13 cellular contexts compared by ENCODE assay signal in genomic region chr2:28680657-28681056, GRCh38.
DNase-seq lines count a peak whose midpoint lies in the region; ATAC-seq and TF ChIP-seq lines count a peak whose summit lies in the region.
"Had no signal": no experiment of that assay in that cellular context is flagged by ENCODE, and none has a peak within 500 bp of the region (broad histone marks: within the 10 kb centered on the region; RNA-seq: fewer than 3 reads in every experiment).

No MANE protein-coding gene starts in this region.

- H3K27ac ChIP-seq in mammary epithelial cell (ENCODE audit: insufficient read depth, low read depth, low read length) (no peak overlapping the region), parathyroid adenoma (peak overlapping the region; percentile 39)
- H3K27ac ChIP-seq: 22Rv1 had no signal

- no peak overlapping the region for H3K4me3 ChIP-seq in mammary epithelial cell (replicated peaks in 1 of 3; ENCODE audit: insufficient read depth in 1 of 3, low read depth in 2 of 3, low read length in 3 of 3)
- no peak overlapping the region for H3K4me3 ChIP-seq in parathyroid adenoma (ENCODE audit: low read depth, low read length)
- no peak overlapping the region for H3K4me3 ChIP-seq in lower leg skin (ENCODE audit: low read depth, poor library complexity, severe bottlenecking)
- H3K4me3 ChIP-seq: pancreas had no signal

- POLR2A ChIA-PET in GM10248 (lab: Yijun Ruan, JAX) = interaction anchor here (0.5 kb wide), 1 partner anchor 13 kb away, joined by 3 read pairs; no protein-coding TSS in a partner anchor

- DNase-seq in NCI-H1092 treated with DMSO at 0.1 percent for 48 hours (lab: John Stamatoyannopoulos, UW) (peak; percentile 5), NCI-H1092 (lab: John Stamatoyannopoulos, UW) (no peak), mammary epithelial cell (no peak), lower leg skin (ENCODE audit: low spot score in 2 of 2) (no peak), GM10248 (ENCODE audit: extremely low spot score) (no peak)
- no peak for DNase-seq in stimulated activated naive CD4-positive, alpha-beta T cell treated with Interleukin-2 at 50 U/mL for 16 hours (lab: John Stamatoyannopoulos, UW)
- DNase-seq: amniotic stem cell, DMS53, NCI-H2081 had no signal

- H3K79me2 ChIP-seq in mammary epithelial cell (ENCODE audit: insufficient read depth, low read length) = no peaks in the 10 kb centered on the region
- H3K79me2 ChIP-seq in parathyroid adenoma = no peaks in the 10 kb centered on the region

- H3K9me3 ChIP-seq in mammary epithelial cell (replicated peaks; ENCODE audit: insufficient read depth, low read length) = no peaks in the 10 kb centered on the region
- H3K9me3 ChIP-seq in parathyroid adenoma (ENCODE audit: control insufficient read depth, low read length) = no peaks in the 10 kb centered on the region
- H3K9me3 ChIP-seq: pancreas had no signal

- no TSS peak for BruUV-seq in mammary epithelial cell (replicated peaks; lab: Mats Ljungman, UMichigan)

- dilution Hi-C loops in mammary epithelial cell (cut with HindIII; ENCODE audit: low sequenced_read_pairs) = no loop called here

- no peaks in the 10 kb centered on the region for H4K20me1 ChIP-seq in mammary epithelial cell (ENCODE audit: insufficient read depth, low read length)

- peak; percentile 13 for ATAC-seq in HG02852 (IDR thresholded peaks at IDR 0.05; ENCODE audit: unreplicated experiment)

- H3K4me1 ChIP-seq in mammary epithelial cell (ENCODE audit: insufficient read depth, low read length) (peaks cover 28% of the 10 kb centered on the region), parathyroid adenoma (peaks cover 47% of the 10 kb centered on the region)

- TF ChIP-seq POLR2A in lower leg skin (IDR thresholded peaks at IDR 0.05) = no peak

- H3K36me3 ChIP-seq in mammary epithelial cell (ENCODE audit: insufficient read depth, low read length) = no peaks in the 10 kb centered on the region
- no peaks in the 10 kb centered on the region for H3K36me3 ChIP-seq in parathyroid adenoma (ENCODE audit: control insufficient read depth, insufficient read depth, low read length)
- H3K36me3 ChIP-seq: pancreas had no signal

- H3K27me3 ChIP-seq in mammary epithelial cell (ENCODE audit: insufficient read depth, low read length) = no peaks in the 10 kb centered on the region
- no peaks in the 10 kb centered on the region for H3K27me3 ChIP-seq in parathyroid adenoma (ENCODE audit: control insufficient read depth, insufficient read depth, low read length)
- H3K27me3 ChIP-seq: pancreas had no signal

- CTCF ChIA-PET in mammary epithelial cell (lab: Charles Lee; ENCODE audit: low non-redundant PET) (no interaction called here), GM10248 (lab: Yijun Ruan, JAX) (interaction anchor here (1.0 to 2.2 kb wide), 4 partner anchors 14 to 114 kb away, joined by 3 to 7 read pairs (median 4); no protein-coding TSS in a partner anchor)

- TF ChIP-seq CTCF in mammary epithelial cell (conservative IDR thresholded peaks at IDR 0.05 in 1 of 2, IDR thresholded peaks at IDR 0.05 in 1 of 2; ENCODE audit: extremely low read depth in 1 of 2, insufficient read depth in 1 of 2, low read depth in 1 of 2, low read length in 2 of 2) = no peak
- TF ChIP-seq CTCF in parathyroid adenoma (IDR thresholded peaks at IDR 0.05) = no peak
- TF ChIP-seq CTCF in lower leg skin (IDR thresholded peaks at IDR 0.05) = no peak
- no peak for TF ChIP-seq CTCF in GM10248 (IDR thresholded peaks at IDR 0.05; ENCODE audit: control extremely low read depth, extremely low read depth, low read depth, missing control alignments)

- intact Hi-C loops in mammary epithelial cell (cut with micrococcal nuclease) (no loop called here), lower leg skin (cut with DNase I; ENCODE audit: low total_unique reads) (no loop called here)

- no peak overlapping the region for H3K9ac ChIP-seq in mammary epithelial cell (ENCODE audit: insufficient read depth, low read length)
- no peak overlapping the region for H3K9ac ChIP-seq in parathyroid adenoma

- H3K4me2 ChIP-seq in mammary epithelial cell (ENCODE audit: insufficient read depth, low read depth, low read length) = no peak overlapping the region
- H3K4me2 ChIP-seq in parathyroid adenoma (ENCODE audit: low read length) = no peak overlapping the region

- in situ Hi-C loops in mammary epithelial cell (cut with MboI; ENCODE audit: low sequenced_read_pairs in 2 of 2) = no loop called here

- WGBS in mammary epithelial cell (ENCODE audit: low coverage, missing lambda C conversion rate) = 71% methylated on average over 6 of the region's 6 CpGs
- WGBS in lower leg skin, 2 donors = 77 to 95% methylated on average over 6 of the region's 6 CpGs

- H2AFZ ChIP-seq in mammary epithelial cell (ENCODE audit: low read depth, low read length) = peak overlapping the region; percentile 48
- peak overlapping the region; percentile 30 for H2AFZ ChIP-seq in parathyroid adenoma
